Comparison of ENCODE assay signal across 8 cellular contexts in genomic region chr6:143510991-143511891, GRCh38. TPM values are rescaled to one million over a fixed set of nuclear protein-coding genes. Genes with fewer than 3 reads are reported as not detected.
A peak's percentile ranks its signal among the peaks of the same experiment; 100 is the strongest.
DNase-seq lines count a peak whose midpoint lies in the region; ATAC-seq and FAIRE-seq lines count a peak whose summit lies in the region.

TSS of gene FUCA2 (minus strand) at chr6:143511720. CDS start at chr6:143511634, 86 bp downstream.

- peaks cover 15% of the 10 kb centered on the region for H3K4me1 Mint-ChIP-seq in activated naive CD4-positive, alpha-beta T cell treated with anti-CD3 and anti-CD28 coated beads for 36 hours (ENCODE audit: low read depth)

- H3K4me3 Mint-ChIP-seq in activated naive CD4-positive, alpha-beta T cell treated with anti-CD3 and anti-CD28 coated beads for 36 hours, result peak within 1 kb of the TSS; percentile 85

- H3K4me1 ChIP-seq in SJCRH30 (no peaks in the 10 kb centered on the region), neuron (ENCODE audit: insufficient read depth, low read length) (peaks cover 7% of the 10 kb centered on the region), stomach smooth muscle (ENCODE audit: control insufficient read depth, insufficient read depth, low read length) (peaks cover 19% of the 10 kb centered on the region)

- H3K9ac ChIP-seq in stomach smooth muscle (ENCODE audit: low read length in 2 of 2), result peak within 1 kb of the TSS; percentile 80 to 83

- DNase-seq in CD1c-positive myeloid dendritic cell (ENCODE audit: extremely low spot score) (peak; percentile 80), SJCRH30 (peak; percentile 86 to 89), frontal cortex (ENCODE audit: low spot score in 2 of 2) (peak; percentile 72 to 83)
- peak; percentile 82 for DNase-seq in activated naive CD4-positive, alpha-beta T cell treated with anti-CD3 and anti-CD28 coated beads for 36 hours

- peaks cover 4% of the 10 kb centered on the region for H3K36me3 Mint-ChIP-seq in activated naive CD4-positive, alpha-beta T cell treated with anti-CD3 and anti-CD28 coated beads for 36 hours (ENCODE audit: low read depth)

- H3K27ac Mint-ChIP-seq in activated naive CD4-positive, alpha-beta T cell treated with anti-CD3 and anti-CD28 coated beads for 36 hours, result peak within 1 kb of the TSS; percentile 85

- CTCF ChIA-PET in activated naive CD4-positive, alpha-beta T cell treated with anti-CD3 and anti-CD28 coated beads for 36 hours (lab: Charles Lee), result interaction anchor here (0.6 to 1.2 kb wide), 4 partner anchors 9 to 25 kb away, joined by 3 to 5 read pairs (median 4); no protein-coding TSS in a partner anchor

- H2AFZ ChIP-seq in neuron (ENCODE audit: low read depth, low read length), result peak within 1 kb of the TSS; percentile 44

- peak within 1 kb of the TSS; percentile 81 for H3K27ac ChIP-seq in SJCRH30
- H3K27ac ChIP-seq in stomach smooth muscle (ENCODE audit: low read length), result peak within 1 kb of the TSS; percentile 80

- H3K27me3 ChIP-seq in SJCRH30 (no peaks in the 10 kb centered on the region), neuron (ENCODE audit: insufficient read depth, low read length) (no peaks in the 10 kb centered on the region), stomach smooth muscle (ENCODE audit: control insufficient read depth in 1 of 2, insufficient read depth in 2 of 2, low read length in 2 of 2) (no peaks in the 10 kb centered on the region)

- peak within 1 kb of the TSS; percentile 81 for H3K4me3 ChIP-seq in SJCRH30
- peak within 1 kb of the TSS; percentile 57 for H3K4me3 ChIP-seq in neuron (ENCODE audit: low read length)
- H3K4me3 ChIP-seq in stomach smooth muscle (ENCODE audit: low read length in 2 of 2), result peak within 1 kb of the TSS; percentile 94 to 99

- ATAC-seq in GM19351 (IDR thresholded peaks at IDR 0.05; ENCODE audit: unreplicated experiment) (peak; percentile 48), HG03565 (IDR thresholded peaks at IDR 0.05; ENCODE audit: unreplicated experiment) (peak; percentile 35)

- no peaks in the 10 kb centered on the region for H3K9me3 Mint-ChIP-seq in activated naive CD4-positive, alpha-beta T cell treated with anti-CD3 and anti-CD28 coated beads for 36 hours

- no peaks in the 10 kb centered on the region for H3K9me3 ChIP-seq in SJCRH30 (replicated peaks)
- no peaks in the 10 kb centered on the region for H3K9me3 ChIP-seq in neuron (ENCODE audit: low read length)
- no peaks in the 10 kb centered on the region for H3K9me3 ChIP-seq in stomach smooth muscle (ENCODE audit: control insufficient read depth in 2 of 2, low read length in 2 of 2)

- FAIRE-seq in frontal cortex (lab: Jason Lieb, UNC), result no peak

- intact Hi-C loops in activated naive CD4-positive, alpha-beta T cell treated with anti-CD3 and anti-CD28 coated beads for 36 hours (cut with micrococcal nuclease), result loop anchor here (1.0 to 5.0 kb wide), 7 partner anchors 26 to 944 kb away; partner anchors contain the start of genes ADAT2, LTV1, PEX3 and SF3B5

- H3K36me3 ChIP-seq in SJCRH30 (peaks cover 8% of the 10 kb centered on the region), neuron (ENCODE audit: insufficient read depth, low read length) (peaks cover 26% of the 10 kb centered on the region), stomach smooth muscle (ENCODE audit: control insufficient read depth in 2 of 2, insufficient read depth in 2 of 2, low read length in 2 of 2) (peaks cover 6 to 8% of the 10 kb centered on the region in 2 donors)

- H3K27me3 Mint-ChIP-seq in activated naive CD4-positive, alpha-beta T cell treated with anti-CD3 and anti-CD28 coated beads for 36 hours (ENCODE audit: low read depth), result no peaks in the 10 kb centered on the region

RNA-seq across cellular contexts. Expression of gene FUCA2, which starts in this region (rescaled TPM):
- 38.4 and 40.3 TPM in 2 replicates for total RNA-seq in SJCRH30 (2014; rRNA removed; shearing (Covaris generic))
- total RNA-seq in activated naive CD4-positive, alpha-beta T cell treated with anti-CD3 and anti-CD28 coated beads for 36 hours, result 1 to 10 TPM; 7.7 to 8.2 TPM
- total RNA-seq in frontal cortex, result 11.8 TPM

Comparison
In these comparisons a context has a peak if more than half of its experiments do, and no peak if none do; other contexts are left out.
1. Peak in every context shown above with its lines: DNase-seq, ATAC-seq, H3K4me3 ChIP-seq and H3K27ac ChIP-seq.